ENCODE assay signal across 8 cellular contexts in genomic region chrX:153885968-153886903, GRCh38. TPM values are rescaled to one million over a fixed set of nuclear protein-coding genes. Genes with fewer than 3 reads are reported as not detected.
DNase-seq lines count a peak whose midpoint lies in the region; ATAC-seq and TF ChIP-seq lines count a peak whose summit lies in the region.

A gene with protein sequence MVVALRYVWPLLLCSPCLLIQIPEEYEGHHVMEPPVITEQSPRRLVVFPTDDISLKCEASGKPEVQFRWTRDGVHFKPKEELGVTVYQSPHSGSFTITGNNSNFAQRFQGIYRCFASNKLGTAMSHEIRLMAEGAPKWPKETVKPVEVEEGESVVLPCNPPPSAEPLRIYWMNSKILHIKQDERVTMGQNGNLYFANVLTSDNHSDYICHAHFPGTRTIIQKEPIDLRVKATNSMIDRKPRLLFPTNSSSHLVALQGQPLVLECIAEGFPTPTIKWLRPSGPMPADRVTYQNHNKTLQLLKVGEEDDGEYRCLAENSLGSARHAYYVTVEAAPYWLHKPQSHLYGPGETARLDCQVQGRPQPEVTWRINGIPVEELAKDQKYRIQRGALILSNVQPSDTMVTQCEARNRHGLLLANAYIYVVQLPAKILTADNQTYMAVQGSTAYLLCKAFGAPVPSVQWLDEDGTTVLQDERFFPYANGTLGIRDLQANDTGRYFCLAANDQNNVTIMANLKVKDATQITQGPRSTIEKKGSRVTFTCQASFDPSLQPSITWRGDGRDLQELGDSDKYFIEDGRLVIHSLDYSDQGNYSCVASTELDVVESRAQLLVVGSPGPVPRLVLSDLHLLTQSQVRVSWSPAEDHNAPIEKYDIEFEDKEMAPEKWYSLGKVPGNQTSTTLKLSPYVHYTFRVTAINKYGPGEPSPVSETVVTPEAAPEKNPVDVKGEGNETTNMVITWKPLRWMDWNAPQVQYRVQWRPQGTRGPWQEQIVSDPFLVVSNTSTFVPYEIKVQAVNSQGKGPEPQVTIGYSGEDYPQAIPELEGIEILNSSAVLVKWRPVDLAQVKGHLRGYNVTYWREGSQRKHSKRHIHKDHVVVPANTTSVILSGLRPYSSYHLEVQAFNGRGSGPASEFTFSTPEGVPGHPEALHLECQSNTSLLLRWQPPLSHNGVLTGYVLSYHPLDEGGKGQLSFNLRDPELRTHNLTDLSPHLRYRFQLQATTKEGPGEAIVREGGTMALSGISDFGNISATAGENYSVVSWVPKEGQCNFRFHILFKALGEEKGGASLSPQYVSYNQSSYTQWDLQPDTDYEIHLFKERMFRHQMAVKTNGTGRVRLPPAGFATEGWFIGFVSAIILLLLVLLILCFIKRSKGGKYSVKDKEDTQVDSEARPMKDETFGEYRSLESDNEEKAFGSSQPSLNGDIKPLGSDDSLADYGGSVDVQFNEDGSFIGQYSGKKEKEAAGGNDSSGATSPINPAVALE (minus strand): TSS chrX:153886173. CDS start chrX:153875836, 10,337 bp downstream.

- H3K9me3 ChIP-seq in Caco-2: no peaks in the 10 kb centered on the region
- no peaks in the 10 kb centered on the region for H3K9me3 ChIP-seq in mammary epithelial cell (replicated peaks; ENCODE audit: insufficient read depth, low read length)

- POLR2A ChIA-PET in Caco-2 (lab: Charles Lee): interaction anchor here (0.6 kb wide), 1 partner anchor 25 kb away, joined by 7 read pairs; no protein-coding TSS in a partner anchor

- TF ChIP-seq CTCF in Caco-2 (IDR thresholded peaks at IDR 0.05; ENCODE audit: insufficient read depth in 1 of 2, low read depth in 1 of 2, low read length in 1 of 2, severe bottlenecking in 1 of 2, unreplicated experiment in 1 of 2) (no peak), mammary epithelial cell (conservative IDR thresholded peaks at IDR 0.05 in 1 of 2, IDR thresholded peaks at IDR 0.05 in 1 of 2; ENCODE audit: extremely low read depth in 1 of 2, insufficient read depth in 1 of 2, low read depth in 1 of 2, low read length in 2 of 2) (no peak), natural killer cell (IDR thresholded peaks at IDR 0.05) (no peak)

- peaks cover 9% of the 10 kb centered on the region for H3K79me2 ChIP-seq in mammary epithelial cell (ENCODE audit: insufficient read depth, low read length)

- dilution Hi-C loops in mammary epithelial cell (cut with HindIII; ENCODE audit: low sequenced_read_pairs): loop anchor here (5.0 kb wide), 1 partner anchor 36 kb away; no protein-coding TSS in a partner anchor

- BruUV-seq in Caco-2 (replicated peaks; lab: Mats Ljungman, UMichigan): no TSS peak
- no TSS peak for BruUV-seq in mammary epithelial cell (replicated peaks; lab: Mats Ljungman, UMichigan)

- peak within 1 kb of the TSS; percentile 36 for H2AFZ ChIP-seq in mammary epithelial cell (ENCODE audit: low read depth, low read length)

- no CpG with 5 or more reads among the region's 94 CpGs for WGBS in mammary epithelial cell (ENCODE audit: low coverage, missing lambda C conversion rate)

- H4K20me1 ChIP-seq in mammary epithelial cell (ENCODE audit: insufficient read depth, low read length): no peaks in the 10 kb centered on the region

- in situ Hi-C loops in mammary epithelial cell (cut with MboI; ENCODE audit: low sequenced_read_pairs in 2 of 2): no loop called here

- H3K36me3 ChIP-seq in Caco-2 (ENCODE audit: control insufficient read depth, insufficient read depth, low read length) (no peaks in the 10 kb centered on the region), mammary epithelial cell (ENCODE audit: insufficient read depth, low read length) (no peaks in the 10 kb centered on the region)

- CTCF ChIA-PET in Caco-2 (lab: Charles Lee) (no interaction called here), mammary epithelial cell (lab: Charles Lee; ENCODE audit: low non-redundant PET) (no interaction called here)

- H3K9me3 Mint-ChIP-seq in Caco-2 (ENCODE audit: unreplicated experiment): no peaks in the 10 kb centered on the region
- no peaks in the 10 kb centered on the region for H3K9me3 Mint-ChIP-seq in natural killer cell

- peak within 1 kb of the TSS; percentile 59 for H3K4me2 ChIP-seq in mammary epithelial cell (ENCODE audit: insufficient read depth, low read depth, low read length)

- DNase-seq in Caco-2: no peak
- peak; percentile 0 for DNase-seq in NCI-H1048 (lab: John Stamatoyannopoulos, UW)
- DNase-seq in mammary epithelial cell: no peak
- DNase-seq in natural killer cell: no peak
- DNase-seq in NK-92 treated with Interleukin-12 subunit alpha and Interleukin-12 subunit beta, amount 100 ng/mL, for 24 hours (lab: John Stamatoyannopoulos, UW): no peak
- no peak for DNase-seq in COR-L47 (lab: John Stamatoyannopoulos, UW)

- H3K4me3 Mint-ChIP-seq in Caco-2 (ENCODE audit: unreplicated experiment) (peak within 1 kb of the TSS; percentile 54), natural killer cell (peak within 1 kb of the TSS; percentile 35)

- H3K9ac ChIP-seq in mammary epithelial cell (ENCODE audit: insufficient read depth, low read length): peak within 1 kb of the TSS; percentile 26

- no peaks in the 10 kb centered on the region for H3K27me3 Mint-ChIP-seq in Caco-2 (ENCODE audit: insufficient read depth, unreplicated experiment)
- peaks cover 18 to 29% of the 10 kb centered on the region in 2 donors for H3K27me3 Mint-ChIP-seq in natural killer cell (ENCODE audit: low read depth in 2 of 2)

- H3K4me1 Mint-ChIP-seq in Caco-2 (ENCODE audit: low read depth, unreplicated experiment) (no peaks in the 10 kb centered on the region), natural killer cell (no peaks in the 10 kb centered on the region)

- H3K4me1 ChIP-seq in Caco-2 (peaks cover 13% of the 10 kb centered on the region; the same call in 1 of the 2 replicates), mammary epithelial cell (ENCODE audit: insufficient read depth, low read length) (peaks cover 31% of the 10 kb centered on the region)

- H3K27ac ChIP-seq in mammary epithelial cell (ENCODE audit: insufficient read depth, low read depth, low read length): no peak within 1 kb of the TSS

- ATAC-seq in natural killer cell (peak in 2 of 3 donors; percentile 44 to 47), HG03442 (IDR thresholded peaks at IDR 0.05; ENCODE audit: unreplicated experiment) (no peak), GM21529 (IDR thresholded peaks at IDR 0.05; ENCODE audit: unreplicated experiment) (no peak)

- intact Hi-C loops in Caco-2 (cut with micrococcal nuclease; ENCODE audit: unreplicated experiment): loop anchor here (10.0 kb wide), 1 partner anchor 71 kb away; no protein-coding TSS in a partner anchor
- intact Hi-C loops in mammary epithelial cell (cut with micrococcal nuclease): no loop called here
- intact Hi-C loops in natural killer cell (cut with micrococcal nuclease): no loop called here

- H3K4me3 ChIP-seq in Caco-2 (ENCODE audit: low read depth, low read length): peak within 1 kb of the TSS; percentile 16
- peak within 1 kb of the TSS; percentile 12 to 59 (median 42) for H3K4me3 ChIP-seq in mammary epithelial cell (replicated peaks in 1 of 3; ENCODE audit: insufficient read depth in 1 of 3, low read depth in 2 of 3, low read length in 3 of 3)

- H3K36me3 Mint-ChIP-seq in Caco-2 (ENCODE audit: insufficient read depth, unreplicated experiment): no peaks in the 10 kb centered on the region
- H3K36me3 Mint-ChIP-seq in natural killer cell: no peaks in the 10 kb centered on the region

- no peak within 1 kb of the TSS for H3K27ac Mint-ChIP-seq in Caco-2 (ENCODE audit: unreplicated experiment)
- H3K27ac Mint-ChIP-seq in natural killer cell: no peak within 1 kb of the TSS

- H3K27me3 ChIP-seq in Caco-2 (replicated peaks; ENCODE audit: control insufficient read depth, insufficient read depth, low read length) (no peaks in the 10 kb centered on the region), mammary epithelial cell (ENCODE audit: insufficient read depth, low read length) (no peaks in the 10 kb centered on the region)

RNA-seq across cellular contexts. Expression of the gene that starts here (rescaled TPM):
- total RNA-seq in Caco-2 (2022) (12.7 and 12.8 TPM in 2 replicates), mammary epithelial cell (10 to 100 TPM; 46.2 to 96.4 TPM), natural killer cell (under 1 TPM in 2 of 3 donors, not detected in 1; 0.23 to 0.98 TPM)
- polyA plus RNA-seq in mammary epithelial cell: 36.5 TPM
- 122 TPM for polyA minus RNA-seq in mammary epithelial cell

Comparison
In these comparisons a context has a peak if more than half of its experiments do, and no peak if none do; other contexts are left out.
1. Peak in ATAC-seq in natural killer cell; RNA of the gene not detected or under 1 TPM.